In the genomic region with DNA sequence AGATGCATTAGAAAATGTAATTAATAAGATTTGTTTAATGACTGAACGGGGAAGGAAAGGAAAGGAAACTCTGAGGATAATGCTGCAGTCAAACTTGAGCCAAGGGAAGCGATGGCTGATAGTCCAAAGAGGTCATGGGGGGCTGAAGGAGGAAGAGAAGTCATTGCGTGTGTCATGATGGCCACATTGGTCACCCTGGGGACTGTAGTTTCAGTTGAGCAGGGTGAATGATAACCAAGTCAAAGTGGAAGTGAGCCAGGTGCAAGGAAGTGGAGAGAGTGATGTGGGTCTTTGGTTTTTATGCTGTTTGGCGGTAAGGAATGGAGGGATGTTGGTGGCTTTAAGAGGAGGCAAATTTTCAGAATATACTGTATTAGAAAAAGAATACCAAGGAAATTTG, we compare ENCODE assay signal across 9 cellular contexts. TPM values are rescaled to one million over a fixed set of nuclear protein-coding genes. Genes with fewer than 3 reads are reported as not detected.
DNase-seq lines count a peak whose midpoint lies in the region; ATAC-seq and TF ChIP-seq lines count a peak whose summit lies in the region.
"Had no signal": no experiment of that assay in that cellular context is flagged by ENCODE, and none has a peak within 500 bp of the region (broad histone marks: within the 10 kb centered on the region; RNA-seq: fewer than 3 reads in every experiment).

No MANE protein-coding gene starts in this region.

- H3K9ac ChIP-seq in skeletal muscle tissue (ENCODE audit: low read depth in 1 of 3, low read length in 3 of 3) (no peak overlapping the region), neuronal stem cell (ENCODE audit: low read depth, low read length, poor library complexity) (no peak overlapping the region)

- H3K14ac ChIP-seq in neuronal stem cell (ENCODE audit: low read length) = no peak overlapping the region

- 100% methylated on average over 2 of the region's 4 CpGs; no CpG with 5 or more reads in 1 of the 2 donors for WGBS in neuronal stem cell (ENCODE audit: extremely low coverage in 2 of 2, insufficient read length in 2 of 2, insufficient replicate concordance in 1 of 2), 2 donors
- WGBS in body of pancreas, 2 donors = 69 to 92% methylated on average over 4 of the region's 4 CpGs

- H3K4me1 ChIP-seq in skeletal muscle tissue (ENCODE audit: control insufficient read depth in 3 of 3, insufficient read depth in 3 of 3, low read length in 3 of 3) = peaks cover 4 to 23% (median 8%) of the 10 kb centered on the region in 3 donors
- H3K4me1 ChIP-seq in neuronal stem cell (ENCODE audit: control insufficient read depth in 2 of 2, insufficient read depth in 1 of 2, low read depth in 1 of 2, low read length in 2 of 2) = peaks cover 19 to 26% of the 10 kb centered on the region in 2 donors
- H3K4me1 ChIP-seq in body of pancreas = peaks cover 17% of the 10 kb centered on the region

- peaks cover 2% of the 10 kb centered on the region for H3K79me1 ChIP-seq in neuronal stem cell (ENCODE audit: low read depth, low read length)

- H3K27ac Mint-ChIP-seq in activated CD4-positive, alpha-beta T cell treated with anti-CD3 and anti-CD28 coated beads, Interleukin-2, amount 10 ng/mL, durations not matched to agents 24 days and 14 days = peak overlapping the region; percentile 68
- H3K27ac Mint-ChIP-seq in endothelial cell (ENCODE audit: unreplicated experiment) = no peak overlapping the region

- peaks cover 13% of the 10 kb centered on the region for H3K9me3 Mint-ChIP-seq in activated CD4-positive, alpha-beta T cell treated with anti-CD3 and anti-CD28 coated beads, Interleukin-2, amount 10 ng/mL, durations not matched to agents 24 days and 14 days
- no peaks in the 10 kb centered on the region for H3K9me3 Mint-ChIP-seq in endothelial cell (ENCODE audit: unreplicated experiment)

- H3K27ac ChIP-seq in skeletal muscle tissue (ENCODE audit: low read depth, low read length) (peak overlapping the region; percentile 74), neuronal stem cell (replicated peaks; ENCODE audit: low read length) (no peak overlapping the region), body of pancreas (peak overlapping the region in 2 of 4 donors; percentile 52 to 68)

- no peak overlapping the region for H3K18ac ChIP-seq in neuronal stem cell (ENCODE audit: low read length)

- H4K91ac ChIP-seq in neuronal stem cell (ENCODE audit: low read depth, low read length, poor library complexity) = no peak overlapping the region

- no peak overlapping the region for H2BK12ac ChIP-seq in neuronal stem cell (ENCODE audit: low read length)

- ATAC-seq in HG02571 (IDR thresholded peaks at IDR 0.05; ENCODE audit: unreplicated experiment) (peak; percentile 78), HG03521 (IDR thresholded peaks at IDR 0.05; ENCODE audit: unreplicated experiment) (peak; percentile 86), body of pancreas (no peak)

- H3K4me3 ChIP-seq in skeletal muscle tissue (ENCODE audit: low read length in 3 of 3) = no peak overlapping the region
- no peak overlapping the region for H3K4me3 ChIP-seq in neuronal stem cell (ENCODE audit: low read length in 2 of 2)
- H3K4me3 ChIP-seq in body of pancreas = no peak overlapping the region

- no peak overlapping the region for H2AFZ ChIP-seq in neuronal stem cell (ENCODE audit: low read length)

- TF ChIP-seq CTCF in endothelial cell (IDR thresholded peaks at IDR 0.05; ENCODE audit: unreplicated experiment) (no peak), body of pancreas (IDR thresholded peaks at IDR 0.05) (no peak)

- no peak overlapping the region for H3K4me2 ChIP-seq in neuronal stem cell (ENCODE audit: insufficient read depth, low read length, poor library complexity, severe bottlenecking)

- no peak overlapping the region for H2BK15ac ChIP-seq in neuronal stem cell (ENCODE audit: low read length)

- H2AK5ac ChIP-seq in neuronal stem cell (ENCODE audit: low read depth, low read length) = no peak overlapping the region

- H3K36me3 Mint-ChIP-seq in activated CD4-positive, alpha-beta T cell treated with anti-CD3 and anti-CD28 coated beads, Interleukin-2, amount 10 ng/mL, durations not matched to agents 24 days and 14 days (ENCODE audit: low read depth) = peaks cover 43% of the 10 kb centered on the region
- H3K36me3 Mint-ChIP-seq in endothelial cell (ENCODE audit: low read depth, unreplicated experiment) = no peaks in the 10 kb centered on the region

- H2BK5ac ChIP-seq in neuronal stem cell (ENCODE audit: low read length) = no peak overlapping the region

- H3K27me3 ChIP-seq in skeletal muscle tissue (ENCODE audit: control insufficient read depth in 3 of 3, insufficient read depth in 3 of 3, low read length in 3 of 3) = no peaks in the 10 kb centered on the region
- H3K27me3 ChIP-seq in neuronal stem cell (ENCODE audit: control insufficient read depth in 3 of 3, insufficient read depth in 3 of 3, low read depth in 1 of 3, low read length in 3 of 3) = no peaks in the 10 kb centered on the region
- no peaks in the 10 kb centered on the region for H3K27me3 ChIP-seq in body of pancreas

- no peak overlapping the region for H2BK120ac ChIP-seq in neuronal stem cell (ENCODE audit: low read depth, low read length)

- no peak overlapping the region for H3K23ac ChIP-seq in neuronal stem cell (ENCODE audit: low read depth, low read length, poor library complexity)

- peaks cover 40% of the 10 kb centered on the region for H3K4me1 Mint-ChIP-seq in activated CD4-positive, alpha-beta T cell treated with anti-CD3 and anti-CD28 coated beads, Interleukin-2, amount 10 ng/mL, durations not matched to agents 24 days and 14 days
- H3K4me1 Mint-ChIP-seq in endothelial cell (ENCODE audit: unreplicated experiment) = peaks cover 19% of the 10 kb centered on the region

- TF ChIP-seq POLR2A in body of pancreas (IDR thresholded peaks at IDR 0.05) = no peak

- no peak for DNase-seq in activated CD4-positive, alpha-beta T cell treated with anti-CD3 and anti-CD28 coated beads, Interleukin-2, amount 10 ng/mL, durations not matched to agents 24 days and 14 days
- no peak for DNase-seq in activated CD4-positive, alpha-beta T cell treated with anti-CD3 and anti-CD28 coated beads for 4 hours
- DNase-seq in neuronal stem cell (ENCODE audit: low spot score) (no peak), endothelial cell (ENCODE audit: low spot score) (no peak), body of pancreas (no peak)
- DNase-seq: foreskin melanocyte had no signal

- no peak overlapping the region for H4K8ac ChIP-seq in neuronal stem cell (ENCODE audit: low read depth, low read length)

- H3K27me3 Mint-ChIP-seq in activated CD4-positive, alpha-beta T cell treated with anti-CD3 and anti-CD28 coated beads, Interleukin-2, amount 10 ng/mL, durations not matched to agents 24 days and 14 days = no peaks in the 10 kb centered on the region
- H3K27me3 Mint-ChIP-seq in endothelial cell (ENCODE audit: unreplicated experiment) = no peaks in the 10 kb centered on the region

- H3K36me3 ChIP-seq in skeletal muscle tissue (ENCODE audit: control insufficient read depth in 3 of 3, insufficient read depth in 3 of 3, low read length in 3 of 3) (no peaks in the 10 kb centered on the region), neuronal stem cell (replicated peaks in 1 of 2; ENCODE audit: control insufficient read depth in 2 of 2, insufficient read depth in 2 of 2, low read length in 2 of 2) (no peaks in the 10 kb centered on the region), body of pancreas (replicated peaks in 1 of 2; ENCODE audit: insufficient read depth in 1 of 2, low read depth in 2 of 2) (no peaks in the 10 kb centered on the region)

- H3K4ac ChIP-seq in neuronal stem cell (ENCODE audit: low read length) = no peak overlapping the region

- H3K4me3 Mint-ChIP-seq in activated CD4-positive, alpha-beta T cell treated with anti-CD3 and anti-CD28 coated beads, Interleukin-2, amount 10 ng/mL, durations not matched to agents 24 days and 14 days = peak overlapping the region; percentile 22
- no peak overlapping the region for H3K4me3 Mint-ChIP-seq in endothelial cell (ENCODE audit: unreplicated experiment)

- no peaks in the 10 kb centered on the region for H3K9me3 ChIP-seq in skeletal muscle tissue (ENCODE audit: control insufficient read depth in 3 of 3, low read length in 3 of 3)
- H3K9me3 ChIP-seq in neuronal stem cell (replicated peaks in 1 of 2; ENCODE audit: control insufficient read depth in 2 of 2, insufficient read depth in 1 of 2, low read depth in 1 of 2, low read length in 2 of 2) = no peaks in the 10 kb centered on the region
- H3K9me3 ChIP-seq in body of pancreas = no peaks in the 10 kb centered on the region

- intact Hi-C loops in activated CD4-positive, alpha-beta T cell treated with anti-CD3 and anti-CD28 coated beads, Interleukin-2, amount 10 ng/mL, durations not matched to agents 24 days and 14 days (cut with micrococcal nuclease) = no loop called here
- intact Hi-C loops in body of pancreas (cut with DNase I) = no loop called here

RNA-seq across cellular contexts. Expression of gene C12orf75, which starts 21.6 kb away (rescaled TPM):
- 91.4 and 96.1 TPM in 2 replicates for total RNA-seq in activated CD4-positive, alpha-beta T cell treated with anti-CD3 and anti-CD28 coated beads, Interleukin-2, amount 10 ng/mL, durations not matched to agents 24 days and 14 days
- total RNA-seq in skeletal muscle tissue = 3.1 TPM
- 40.3 TPM for polyA plus RNA-seq in neuronal stem cell (2013, experiment 1 of 2)
- 40.4 TPM for polyA plus RNA-seq in neuronal stem cell (2013, experiment 2 of 2)
- 24.0 TPM for total RNA-seq in endothelial cell (ENCODE audit: unreplicated experiment)
- 10 to 100 TPM; 39.2 to 57.6 TPM for total RNA-seq in body of pancreas
